Comparison of ENCODE assay signal across 8 cellular contexts in genomic region chr11:9760180-9760550, GRCh38.
DNase-seq lines count a peak whose midpoint lies in the region; ATAC-seq and TF ChIP-seq lines count a peak whose summit lies in the region.

No MANE protein-coding gene starts in this region.

- in situ Hi-C loops in KBM-7 (cut with MboI; ENCODE audit: low pct_unique_long_range_greater_than_20kb, low sequenced_read_pairs), result loop anchor here (25.0 kb wide), 2 partner anchors 202 to 552 kb away; partner anchors contain the start of gene ADM

- no peak overlapping the region for H3K4me2 ChIP-seq in parathyroid adenoma (ENCODE audit: low read length)

- H3K79me2 ChIP-seq in parathyroid adenoma, result no peaks in the 10 kb centered on the region

- no peaks in the 10 kb centered on the region for H3K27me3 Mint-ChIP-seq in Caco-2 (ENCODE audit: insufficient read depth, unreplicated experiment)

- TF ChIP-seq CTCF in Caco-2 (IDR thresholded peaks at IDR 0.05; ENCODE audit: insufficient read depth in 1 of 2, low read depth in 1 of 2, low read length in 1 of 2, severe bottlenecking in 1 of 2, unreplicated experiment in 1 of 2), result no peak
- TF ChIP-seq CTCF in RWPE2 (IDR thresholded peaks at IDR 0.05; ENCODE audit: poor library complexity, severe bottlenecking), result no peak
- TF ChIP-seq CTCF in parathyroid adenoma (IDR thresholded peaks at IDR 0.05), result no peak

- H3K4me3 ChIP-seq in Caco-2 (ENCODE audit: low read depth, low read length) (no peak overlapping the region), RWPE2 (ENCODE audit: severe bottlenecking) (no peak overlapping the region), parathyroid adenoma (ENCODE audit: low read depth, low read length) (no peak overlapping the region)

- H3K27ac Mint-ChIP-seq in Caco-2 (ENCODE audit: unreplicated experiment), result peak overlapping the region; percentile 79

- peak overlapping the region; percentile 78 for H3K27ac ChIP-seq in RWPE2 (ENCODE audit: poor library complexity, severe bottlenecking)
- peak overlapping the region; percentile 24 for H3K27ac ChIP-seq in parathyroid adenoma

- H2AFZ ChIP-seq in parathyroid adenoma, result no peak overlapping the region

- peaks cover 29% of the 10 kb centered on the region for H3K36me3 Mint-ChIP-seq in Caco-2 (ENCODE audit: insufficient read depth, unreplicated experiment)

- POLR2A ChIA-PET in Caco-2 (lab: Charles Lee), result interaction anchor here (0.9 to 1.3 kb wide), 2 partner anchors 544 to 545 kb away, joined by 3 to 6 read pairs; partner anchors contain the start of gene ADM

- H3K27me3 ChIP-seq in Caco-2 (replicated peaks; ENCODE audit: control insufficient read depth, insufficient read depth, low read length) (no peaks in the 10 kb centered on the region), RWPE2 (ENCODE audit: insufficient read depth, poor library complexity, severe bottlenecking) (no peaks in the 10 kb centered on the region), parathyroid adenoma (ENCODE audit: control insufficient read depth, insufficient read depth, low read length) (no peaks in the 10 kb centered on the region)

- intact Hi-C loops in Caco-2 (cut with micrococcal nuclease; ENCODE audit: unreplicated experiment), result no loop called here

- H3K9me3 Mint-ChIP-seq in Caco-2 (ENCODE audit: unreplicated experiment), result no peaks in the 10 kb centered on the region

- H3K36me3 ChIP-seq in Caco-2 (ENCODE audit: control insufficient read depth, insufficient read depth, low read length), result no peaks in the 10 kb centered on the region
- no peaks in the 10 kb centered on the region for H3K36me3 ChIP-seq in RWPE2 (ENCODE audit: low read depth)
- no peaks in the 10 kb centered on the region for H3K36me3 ChIP-seq in parathyroid adenoma (ENCODE audit: control insufficient read depth, insufficient read depth, low read length)

- H3K4me1 ChIP-seq in Caco-2, result peaks cover 17% of the 10 kb centered on the region
- peaks cover 23% of the 10 kb centered on the region for H3K4me1 ChIP-seq in RWPE2 (ENCODE audit: insufficient read depth, poor library complexity, severe bottlenecking)
- H3K4me1 ChIP-seq in parathyroid adenoma, result peaks cover 9% of the 10 kb centered on the region

- no peak overlapping the region for H3K9ac ChIP-seq in parathyroid adenoma

- CTCF ChIA-PET in Caco-2 (lab: Charles Lee), result interaction anchor here (1.2 to 2.3 kb wide), 4 partner anchors 102 to 544 kb away, joined by 4 to 11 read pairs (median 5); no protein-coding TSS in a partner anchor

- H3K4me3 Mint-ChIP-seq in Caco-2 (ENCODE audit: unreplicated experiment), result peak overlapping the region; percentile 86

- ATAC-seq in RWPE2 (ENCODE audit: low read depth), result no peak
- no peak for ATAC-seq in HG03342 (IDR thresholded peaks at IDR 0.05; ENCODE audit: unreplicated experiment)

- H3K4me1 Mint-ChIP-seq in Caco-2 (ENCODE audit: low read depth, unreplicated experiment), result peaks cover 42% of the 10 kb centered on the region

- no TSS peak for BruUV-seq in Caco-2 (replicated peaks; lab: Mats Ljungman, UMichigan)

- no peaks in the 10 kb centered on the region for H3K9me3 ChIP-seq in Caco-2
- no peaks in the 10 kb centered on the region for H3K9me3 ChIP-seq in RWPE2 (ENCODE audit: severe bottlenecking)
- no peaks in the 10 kb centered on the region for H3K9me3 ChIP-seq in parathyroid adenoma (ENCODE audit: control insufficient read depth, low read length)

- DNase-seq in Caco-2 (no peak), RWPE2 (ENCODE audit: low spot score) (no peak), fibroblast of the conjunctiva (ENCODE audit: low read depth) (peak; percentile 96), NCI-H2081 (lab: John Stamatoyannopoulos, UW) (no peak), KBM-7 (no peak)
- DNase-seq in activated CD8-positive, alpha-beta memory T cell treated with anti-CD3 and anti-CD28 coated beads for 24 hours, result no peak
